8 cellular contexts compared by ENCODE assay signal in genomic region chr1:21963477-21964217, GRCh38. TPM values are rescaled to one million over a fixed set of nuclear protein-coding genes. Genes with fewer than 3 reads are reported as not detected.
DNase-seq lines count a peak whose midpoint lies in the region; ATAC-seq and TF ChIP-seq lines count a peak whose summit lies in the region.

No MANE protein-coding gene starts in this region.

- no peak overlapping the region for H3K27ac ChIP-seq in neural progenitor cell

- H3K4me2 ChIP-seq in neural progenitor cell: no peak overlapping the region

- H3K36me3 ChIP-seq in neural progenitor cell: no peaks in the 10 kb centered on the region

- no peak overlapping the region for H3K9ac ChIP-seq in neural progenitor cell

- no peaks in the 10 kb centered on the region for H3K36me3 Mint-ChIP-seq in activated T-cell treated with anti-CD3 and anti-CD28 coated beads, Interleukin-2, amount 50 U/mL, for 24 hours (ENCODE audit: low read depth)
- no peaks in the 10 kb centered on the region for H3K36me3 Mint-ChIP-seq in neural progenitor cell

- H3K27me3 Mint-ChIP-seq in activated T-cell treated with anti-CD3 and anti-CD28 coated beads, Interleukin-2, amount 50 U/mL, for 24 hours: no peaks in the 10 kb centered on the region
- peaks cover 3% of the 10 kb centered on the region for H3K27me3 Mint-ChIP-seq in neural progenitor cell (ENCODE audit: insufficient read depth, low read depth)

- H3K4me3 ChIP-seq in neural progenitor cell: no peak overlapping the region

- no peak for ATAC-seq in GM21723 (IDR thresholded peaks at IDR 0.05; ENCODE audit: unreplicated experiment)

- H4K20me1 ChIP-seq in neural progenitor cell (ENCODE audit: low read depth): no peaks in the 10 kb centered on the region

- H3K79me2 ChIP-seq in neural progenitor cell (ENCODE audit: low read depth): no peaks in the 10 kb centered on the region

- TF ChIP-seq CTCF in neural progenitor cell (IDR thresholded peaks at IDR 0.05): peak; percentile 91

- H3K4me1 ChIP-seq in neural progenitor cell: no peaks in the 10 kb centered on the region

- no peaks in the 10 kb centered on the region for H3F3A ChIP-seq in neural progenitor cell (ENCODE audit: low read depth)

- H3K4me1 Mint-ChIP-seq in activated T-cell treated with anti-CD3 and anti-CD28 coated beads, Interleukin-2, amount 50 U/mL, for 24 hours (ENCODE audit: low read depth): peaks cover 5% of the 10 kb centered on the region
- H3K4me1 Mint-ChIP-seq in neural progenitor cell: peaks cover 15% of the 10 kb centered on the region

- DNase-seq in DMS53 (lab: John Stamatoyannopoulos, UW) (peak; percentile 82), HUDEP-2 (lab: John Stamatoyannopoulos, UW; ENCODE audit: unreplicated experiment in 76 of 76) (peak in 69 of 76 experiments; percentile 18 to 86 (median 67)), OCI-M2 (lab: John Stamatoyannopoulos, UW; ENCODE audit: unreplicated experiment) (peak; percentile 34), fibroblast of peridontal ligament (ENCODE audit: extremely low read depth) (peak; percentile 70), neural progenitor cell (ENCODE audit: low spot score) (peak; percentile 77), stromal cell of bone marrow (ENCODE audit: low read depth) (peak; percentile 37)
- peak; percentile 90 for DNase-seq in activated T-cell treated with anti-CD3 and anti-CD28 coated beads, Interleukin-2, amount 50 U/mL, for 24 hours

- H3K4me3 Mint-ChIP-seq in activated T-cell treated with anti-CD3 and anti-CD28 coated beads, Interleukin-2, amount 50 U/mL, for 24 hours: no peak overlapping the region
- H3K4me3 Mint-ChIP-seq in neural progenitor cell: no peak overlapping the region

- no peaks in the 10 kb centered on the region for H3K9me3 ChIP-seq in neural progenitor cell (ENCODE audit: low read depth)

- no peaks in the 10 kb centered on the region for H3K9me3 Mint-ChIP-seq in activated T-cell treated with anti-CD3 and anti-CD28 coated beads, Interleukin-2, amount 50 U/mL, for 24 hours
- no peaks in the 10 kb centered on the region for H3K9me3 Mint-ChIP-seq in neural progenitor cell

- H2AFZ ChIP-seq in neural progenitor cell (replicated peaks): peak overlapping the region; percentile 92

- H3K27me3 ChIP-seq in neural progenitor cell: no peaks in the 10 kb centered on the region

- H3K27ac Mint-ChIP-seq in activated T-cell treated with anti-CD3 and anti-CD28 coated beads, Interleukin-2, amount 50 U/mL, for 24 hours: peak overlapping the region; percentile 45
- H3K27ac Mint-ChIP-seq in neural progenitor cell: no peak overlapping the region

RNA-seq across cellular contexts. Expression of gene CELA3B, which starts 13.2 kb away (rescaled TPM):
- not detected in 2 replicates for total RNA-seq in neural progenitor cell (ENCODE audit: low replicate concordance)

RNA-seq across cellular contexts. Expression of gene HSPG2, which starts 26.5 kb away (rescaled TPM):
- total RNA-seq in neural progenitor cell (ENCODE audit: low replicate concordance): 6.9 and 23.6 TPM in 2 replicates

RNA-seq across cellular contexts. Expression of gene CELA3A, which starts 37.8 kb away (rescaled TPM):
- total RNA-seq in neural progenitor cell (ENCODE audit: low replicate concordance): not detected in 2 replicates

Comparison
In these comparisons a context has a peak if more than half of its experiments do, and no peak if none do; other contexts are left out.
1. DNase-seq: peak in every context shown above with its lines; median percentile 90 in activated T-cell treated with anti-CD3 and anti-CD28 coated beads, Interleukin-2, amount 50 U/mL, for 24 hours; 82 in DMS53; 77 in neural progenitor cell; 70 in fibroblast of peridontal ligament; 67 in HUDEP-2; 37 in stromal cell of bone marrow; 34 in OCI-M2.